8 cellular contexts compared by ENCODE assay signal in the genomic region with DNA sequence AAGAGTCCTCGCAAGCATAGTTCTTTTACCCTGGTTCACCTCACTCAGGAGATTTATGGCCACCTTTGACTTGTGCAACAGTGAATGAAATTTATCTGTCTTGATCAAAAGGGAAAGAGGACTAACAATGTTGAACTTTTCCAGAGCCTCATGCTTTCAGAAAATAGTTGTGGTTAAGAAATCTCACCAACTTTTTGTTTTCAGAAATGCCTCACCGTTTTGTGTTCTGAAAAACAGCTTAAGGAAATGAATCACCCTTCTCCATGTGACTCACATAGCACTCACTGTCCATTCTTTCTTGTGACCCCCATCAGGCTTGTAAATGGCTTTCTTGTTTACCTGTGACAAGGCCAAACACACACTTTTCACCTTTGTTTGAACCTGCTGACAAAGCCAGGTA.
DNase-seq lines count a peak whose midpoint lies in the region; ATAC-seq, FAIRE-seq and TF ChIP-seq lines count a peak whose summit lies in the region.

No MANE protein-coding gene starts in this region.

- in situ Hi-C loops in GM12878 (cut with MboI), result loop anchor here (5.0 to 25.0 kb wide), 2 partner anchors 177 to 582 kb away; partner anchors contain the start of gene ING3

- WGBS in GM12878 (ENCODE audit: insufficient coverage, insufficient replicate concordance, low lambda C conversion rate, missing lambda C conversion rate), result 48% methylated on average over 2 of the region's 2 CpGs
- no CpG with 5 or more reads among the region's 2 CpGs for WGBS in trophoblast cell (ENCODE audit: extremely low coverage, insufficient coverage, insufficient read length)

- peak in 1 of 2 experiments; percentile 65; a peak in 2 of 4 replicates for TF ChIP-seq EP300 in GM12878 (IDR thresholded peaks at IDR 0.05; ENCODE audit: borderline replicate concordance in 1 of 2, control insufficient read depth in 1 of 2, low read depth in 2 of 2, low read length in 2 of 2)

- H2AK5ac ChIP-seq in trophoblast cell (ENCODE audit: low read length), result no peak overlapping the region

- no peak overlapping the region for H4K8ac ChIP-seq in trophoblast cell (ENCODE audit: low read depth, low read length)

- H3K79me2 ChIP-seq in GM12878 (ENCODE audit: control insufficient read depth, insufficient read depth, low read length) (no peaks in the 10 kb centered on the region), trophoblast cell (ENCODE audit: control insufficient read depth, insufficient read depth, low read length, poor library complexity) (no peaks in the 10 kb centered on the region)

- H3K27ac ChIP-seq in GM12878 (ENCODE audit: control insufficient read depth, insufficient read depth), result no peak overlapping the region
- peak overlapping the region; percentile 37 for H3K27ac ChIP-seq in trophoblast cell (ENCODE audit: low read depth, low read length)

- H2AFZ ChIP-seq in GM12878 (ENCODE audit: control insufficient read depth, low read depth, low read length) (no peak overlapping the region), trophoblast cell (ENCODE audit: insufficient read depth, low read length, poor library complexity) (no peak overlapping the region)

- peak; percentile 99 for DNase-seq in A172 (ENCODE audit: low spot score)
- no peak for DNase-seq in GM12878 (ENCODE audit: low read depth, low spot score)
- DNase-seq in trophoblast cell, result peak; percentile 66 to 96
- DNase-seq in NCI-H1048 (lab: John Stamatoyannopoulos, UW), result no peak
- no peak for DNase-seq in H7

- H4K91ac ChIP-seq in trophoblast cell (ENCODE audit: low read depth, low read length), result no peak overlapping the region

- H4K20me1 ChIP-seq in GM12878 (ENCODE audit: control insufficient read depth, insufficient read depth), result no peaks in the 10 kb centered on the region

- intact Hi-C loops in GM12878 (cut with micrococcal nuclease; ENCODE audit: unreplicated experiment), result loop anchor here (1.0 kb wide), 1 partner anchor 14 kb away; no protein-coding TSS in a partner anchor

- H2BK12ac ChIP-seq in trophoblast cell (ENCODE audit: low read length), result no peak overlapping the region

- H3K9me3 ChIP-seq in GM12878 (replicated peaks; ENCODE audit: control insufficient read depth, insufficient read depth, low read length) (peaks cover 3% of the 10 kb centered on the region; the same call in 2 of the 3 replicates), trophoblast cell (ENCODE audit: insufficient read depth, low read depth, low read length) (no peaks in the 10 kb centered on the region)

- H3K79me1 ChIP-seq in trophoblast cell (ENCODE audit: low read length), result no peaks in the 10 kb centered on the region

- peak; percentile 27 for FAIRE-seq in GM12878 (lab: Jason Lieb, UNC)

- no peak overlapping the region for H2BK120ac ChIP-seq in trophoblast cell (ENCODE audit: insufficient read depth, low read length, poor library complexity)

- no TSS peak for BruUV-seq in GM12878 (replicated peaks; lab: Mats Ljungman, UMichigan)

- H3K18ac ChIP-seq in trophoblast cell (ENCODE audit: low read length), result no peak overlapping the region

- H3K9ac ChIP-seq in GM12878 (ENCODE audit: control insufficient read depth, insufficient read depth, low read length), result no peak overlapping the region
- H3K9ac ChIP-seq in trophoblast cell (ENCODE audit: low read length), result no peak overlapping the region

- H3K4ac ChIP-seq in trophoblast cell (ENCODE audit: low read depth, low read length), result no peak overlapping the region

- H3K4me2 ChIP-seq in GM12878 (ENCODE audit: control insufficient read depth, insufficient read depth) (no peak overlapping the region), trophoblast cell (ENCODE audit: low read length) (no peak overlapping the region)

- no peaks in the 10 kb centered on the region for H3K4me1 ChIP-seq in GM12878 (ENCODE audit: control insufficient read depth, insufficient read depth, low read length)
- H3K4me1 ChIP-seq in trophoblast cell (ENCODE audit: control insufficient read depth in 1 of 2, insufficient read depth in 2 of 2, low read length in 2 of 2), result peaks cover 0 to 2% of the 10 kb centered on the region in 2 experiments

- no peak overlapping the region for H3K14ac ChIP-seq in trophoblast cell (ENCODE audit: low read length)

- H3K23ac ChIP-seq in trophoblast cell (ENCODE audit: low read length), result no peak overlapping the region

- H2BK5ac ChIP-seq in trophoblast cell (ENCODE audit: low read depth, low read length, poor library complexity), result no peak overlapping the region

- no peak overlapping the region for H4K12ac ChIP-seq in trophoblast cell (ENCODE audit: low read depth, low read length)

- POLR2A ChIA-PET in GM12878 (lab: Charles Lee), result interaction anchor here (0.6 to 1.7 kb wide), 4 partner anchors 14 to 594 kb away, joined by 5 to 6 read pairs (median 6); partner anchors contain the start of gene ING3

- no peak for TF ChIP-seq POLR2A in GM12878 (IDR thresholded peaks at IDR 0.05; ENCODE audit: low read depth, low read length)

- H3K4me3 ChIP-seq in GM12878 (no peak overlapping the region), trophoblast cell (ENCODE audit: low read depth, low read length) (no peak overlapping the region), H7 (ENCODE audit: insufficient read depth, low read depth, low read length) (no peak overlapping the region)

- SMC1A ChIA-PET in GM12878 (lab: Charles Lee; ENCODE audit: uncharacterized antibody, unreplicated experiment), result interaction anchor here (0.8 to 3.5 kb wide), 26 partner anchors 8 to 416 kb away, joined by 3 to 29 read pairs (median 4); partner anchors contain the start of gene FAM3C

- H3K27me3 ChIP-seq in GM12878 (replicated peaks in 1 of 2; ENCODE audit: control insufficient read depth in 2 of 2, insufficient read depth in 2 of 2, low read length in 1 of 2) (no peaks in the 10 kb centered on the region), trophoblast cell (ENCODE audit: insufficient read depth, low read length) (no peaks in the 10 kb centered on the region), H7 (ENCODE audit: control insufficient read depth, insufficient read depth, low read length) (no peaks in the 10 kb centered on the region)

- H3K36me3 ChIP-seq in GM12878 (ENCODE audit: control insufficient read depth in 2 of 2, insufficient read depth in 2 of 2, low read length in 1 of 2), result no peaks in the 10 kb centered on the region
- H3K36me3 ChIP-seq in trophoblast cell (ENCODE audit: control insufficient read depth in 1 of 2, insufficient read depth in 2 of 2, low read length in 2 of 2), result no peaks in the 10 kb centered on the region
- H3K36me3 ChIP-seq in H7 (replicated peaks; ENCODE audit: control insufficient read depth, insufficient read depth, low read length), result no peaks in the 10 kb centered on the region

- CTCF ChIA-PET in GM12878 (lab: Yijun Ruan, JAX), result interaction anchor here (0.6 to 2.5 kb wide), 13 partner anchors 9 to 450 kb away, joined by 3 to 21 read pairs (median 4); no protein-coding TSS in a partner anchor

- peak; percentile 44 for ATAC-seq in GM19035 (IDR thresholded peaks at IDR 0.05; ENCODE audit: unreplicated experiment)
- peak; percentile 48 for ATAC-seq in HG03469 (IDR thresholded peaks at IDR 0.05; ENCODE audit: unreplicated experiment)
- ATAC-seq in GM12878, result peak; percentile 82
- no peak for ATAC-seq in HG02763 (IDR thresholded peaks at IDR 0.05; ENCODE audit: unreplicated experiment)

- RAD21 ChIA-PET in GM12878 (lab: Charles Lee; ENCODE audit: unreplicated experiment), result interaction anchor here (1.0 to 2.7 kb wide), 8 partner anchors 8 to 176 kb away, joined by 3 to 23 read pairs (median 6); partner anchors contain the start of gene FAM3C

- no peak for TF ChIP-seq RAD21 in GM12878 (IDR thresholded peaks at IDR 0.05; ENCODE audit: insufficient read depth, low read depth, low read length)

- TF ChIP-seq CTCF in GM12878 (IDR thresholded peaks at IDR 0.05 in 2 of 3, conservative IDR thresholded peaks at IDR 0.05 in 1 of 3; ENCODE audit: control insufficient read depth in 2 of 3, extremely low read depth in 1 of 3, insufficient read depth in 1 of 3, low read depth in 3 of 3, low read length in 3 of 3), result no peak

TF ChIP-seq in GM12878, 131 proteins besides CTCF, POLR2A, EP300 and RAD21 (continues in another document):
- TF ChIP-seq CREM (IDR thresholded peaks at IDR 0.05; ENCODE audit: low read depth) (peak; percentile 76; the same call in 1 of the 2 replicates), MEF2A (IDR thresholded peaks at IDR 0.05; ENCODE audit: insufficient read depth, low read depth, low read length) (0 out of 2 replicates have a peak, but pooled peaks have one; percentile 31), NFIC (IDR thresholded peaks at IDR 0.05; ENCODE audit: low read depth, low read length) (peak; percentile 87), ZNF384 (IDR thresholded peaks at IDR 0.05; ENCODE audit: borderline replicate concordance, low read depth, low read length) (no peak), IRF4 (IDR thresholded peaks at IDR 0.05; ENCODE audit: low read depth, low read length) (peak; percentile 59; the same call in 1 of the 2 replicates), IKZF2 (IDR thresholded peaks at IDR 0.05) (peak; percentile 51 to 72; a peak in 3 of 4 replicates), IKZF1 (conservative IDR thresholded peaks at IDR 0.05) (0 out of 2 replicates have a peak, but pooled peaks have one; percentile 21), BCL11A (IDR thresholded peaks at IDR 0.05; ENCODE audit: low read depth, low read length) (peak; percentile 76; the same call in 1 of the 2 replicates), SRF (IDR thresholded peaks at IDR 0.05; ENCODE audit: low read depth in 2 of 2, low read length in 2 of 2) (0 out of 4 replicates have a peak, but pooled peaks of 1 of the 2 experiments have one; percentile 34), FOXM1 (IDR thresholded peaks at IDR 0.05; ENCODE audit: low read depth, low read length) (peak; percentile 76; the same call in 1 of the 2 replicates), NKRF (conservative IDR thresholded peaks at IDR 0.05) (no peak), CREB1 (IDR thresholded peaks at IDR 0.05; ENCODE audit: low read depth) (no peak), EED (IDR thresholded peaks at IDR 0.05; ENCODE audit: low read depth) (peak; percentile 57; the same call in 1 of the 2 replicates), CHD4 (IDR thresholded peaks at IDR 0.05) (no peak)

Comparison
In these comparisons a context has a peak if more than half of its experiments do, and no peak if none do; other contexts are left out.
1. DNase-seq: peak in A172 (single experiment) and trophoblast cell (2 of 2); none in GM12878 (single experiment), NCI-H1048 (single experiment) and H7 (single experiment).